ENCODE assay signal across 17 cellular contexts in genomic region chr4:111776546-111776945, GRCh38.
DNase-seq lines count a peak whose midpoint lies in the region; ATAC-seq, FAIRE-seq and TF ChIP-seq lines count a peak whose summit lies in the region.
"Had no signal": no experiment of that assay in that cellular context is flagged by ENCODE, and none has a peak within 500 bp of the region (broad histone marks: within the 10 kb centered on the region; RNA-seq: fewer than 3 reads in every experiment).

No MANE protein-coding gene starts in this region.

- H4K20me1 ChIP-seq in mammary epithelial cell (ENCODE audit: insufficient read depth, low read length): no peaks in the 10 kb centered on the region
- H4K20me1 ChIP-seq: BLaER1 treated with 17β-estradiol and CSF1 and Interleukin-3, amounts not matched to agents 10 nM and 100 nM had no signal

- no peak for TF ChIP-seq POLR2A in lower leg skin (IDR thresholded peaks at IDR 0.05)

- ATAC-seq in foreskin keratinocyte: peak; percentile 76
- ATAC-seq: HepG2 had no signal

- H3K4me3 ChIP-seq in mammary epithelial cell (replicated peaks in 1 of 3; ENCODE audit: insufficient read depth in 1 of 3, low read depth in 2 of 3, low read length in 3 of 3) (no peak overlapping the region), lower leg skin (ENCODE audit: low read depth, poor library complexity, severe bottlenecking) (no peak overlapping the region)
- H3K4me3 ChIP-seq: BLaER1 treated with 17β-estradiol and CSF1 and Interleukin-3, amounts not matched to agents 10 nM and 100 nM; SJSA1 had no signal

- H3K27me3 ChIP-seq in mammary epithelial cell (ENCODE audit: insufficient read depth, low read length): no peaks in the 10 kb centered on the region
- H3K27me3 ChIP-seq in foreskin keratinocyte: no peaks in the 10 kb centered on the region
- H3K27me3 ChIP-seq: BLaER1 treated with 17β-estradiol and CSF1 and Interleukin-3, amounts not matched to agents 10 nM and 100 nM had no signal

- CTCF ChIA-PET in MCF 10A (lab: Yijun Ruan, JAX) (interaction anchor here (0.6 kb wide), 1 partner anchor 30 kb away, joined by 3 read pairs; no protein-coding TSS in a partner anchor), mammary epithelial cell (lab: Charles Lee; ENCODE audit: low non-redundant PET) (no interaction called here)

- no peak overlapping the region for H3K27ac ChIP-seq in mammary epithelial cell (ENCODE audit: insufficient read depth, low read depth, low read length)
- peak overlapping the region; percentile 24 for H3K27ac ChIP-seq in foreskin keratinocyte
- H3K27ac ChIP-seq: 22Rv1; BLaER1 treated with 17β-estradiol and CSF1 and Interleukin-3, amounts not matched to agents 10 nM and 100 nM; KMS-11; SJSA1 had no signal

- POLR2A ChIA-PET in MCF 10A (lab: Yijun Ruan, JAX): no interaction called here

- H3K27ac Mint-ChIP-seq in MCF 10A (ENCODE audit: low read depth, unreplicated experiment): no peak overlapping the region

- H3K4me1 ChIP-seq in mammary epithelial cell (ENCODE audit: insufficient read depth, low read length) (peaks cover 5% of the 10 kb centered on the region), foreskin keratinocyte (peaks cover 20% of the 10 kb centered on the region)
- H3K4me1 ChIP-seq: BLaER1 treated with 17β-estradiol and CSF1 and Interleukin-3, amounts not matched to agents 10 nM and 100 nM; SJSA1 had no signal

- no peak overlapping the region for H3K9ac ChIP-seq in mammary epithelial cell (ENCODE audit: insufficient read depth, low read length)
- H3K9ac ChIP-seq: BLaER1 treated with 17β-estradiol and CSF1 and Interleukin-3, amounts not matched to agents 10 nM and 100 nM; KMS-11 had no signal

- no peaks in the 10 kb centered on the region for H3K9me3 ChIP-seq in mammary epithelial cell (replicated peaks; ENCODE audit: insufficient read depth, low read length)
- H3K9me3 ChIP-seq: BLaER1 treated with 17β-estradiol and CSF1 and Interleukin-3, amounts not matched to agents 10 nM and 100 nM; SJSA1 had no signal

- WGBS in mammary epithelial cell (ENCODE audit: low coverage, missing lambda C conversion rate): 60% methylated on average over 1 of the region's 1 CpG
- 50 to 54% methylated on average over 1 of the region's 1 CpG for WGBS in lower leg skin, 2 donors

- intact Hi-C loops in MCF 10A (cut with micrococcal nuclease) (no loop called here), mammary epithelial cell (cut with micrococcal nuclease) (no loop called here), lower leg skin (cut with DNase I; ENCODE audit: low total_unique reads) (no loop called here)

- H3K79me2 ChIP-seq in mammary epithelial cell (ENCODE audit: insufficient read depth, low read length): no peaks in the 10 kb centered on the region

- no peak overlapping the region for H3K4me3 Mint-ChIP-seq in MCF 10A (ENCODE audit: unreplicated experiment)

- dilution Hi-C loops in mammary epithelial cell (cut with HindIII; ENCODE audit: low sequenced_read_pairs): no loop called here

- H3K27me3 Mint-ChIP-seq in MCF 10A (ENCODE audit: insufficient read depth, unreplicated experiment): peaks cover 54% of the 10 kb centered on the region

- FAIRE-seq in urothelium cell line (lab: Jason Lieb, UNC): no peak
- FAIRE-seq: HepG2 had no signal

- H2AFZ ChIP-seq in mammary epithelial cell (ENCODE audit: low read depth, low read length): no peak overlapping the region

- H3K9me3 Mint-ChIP-seq in MCF 10A (ENCODE audit: unreplicated experiment): no peaks in the 10 kb centered on the region

- H3K36me3 Mint-ChIP-seq in MCF 10A (ENCODE audit: insufficient read depth, unreplicated experiment): no peaks in the 10 kb centered on the region

- in situ Hi-C loops in mammary epithelial cell (cut with MboI; ENCODE audit: low sequenced_read_pairs in 2 of 2): no loop called here

- peaks cover 7% of the 10 kb centered on the region for H3K4me1 Mint-ChIP-seq in MCF 10A (ENCODE audit: insufficient read depth, unreplicated experiment)

- no peaks in the 10 kb centered on the region for H3K36me3 ChIP-seq in mammary epithelial cell (ENCODE audit: insufficient read depth, low read length)
- H3K36me3 ChIP-seq: BLaER1 treated with 17β-estradiol and CSF1 and Interleukin-3, amounts not matched to agents 10 nM and 100 nM; SJSA1 had no signal

- TF ChIP-seq CTCF in MCF 10A (IDR thresholded peaks at IDR 0.05; ENCODE audit: unreplicated experiment) (no peak), mammary epithelial cell (conservative IDR thresholded peaks at IDR 0.05 in 1 of 2, IDR thresholded peaks at IDR 0.05 in 1 of 2; ENCODE audit: extremely low read depth in 1 of 2, insufficient read depth in 1 of 2, low read depth in 1 of 2, low read length in 2 of 2) (no peak), foreskin keratinocyte (conservative IDR thresholded peaks at IDR 0.05) (no peak), lower leg skin (IDR thresholded peaks at IDR 0.05) (no peak)

- DNase-seq in MCF 10A (ENCODE audit: unreplicated experiment): peak; percentile 11
- DNase-seq in mammary epithelial cell: no peak
- DNase-seq in OCI-M1 (lab: John Stamatoyannopoulos, UW): peak; percentile 4
- DNase-seq in foreskin keratinocyte: peak; percentile 39 to 62
- peak; percentile 14 for DNase-seq in urothelium cell line (ENCODE audit: low spot score)
- DNase-seq in LoVo (ENCODE audit: low spot score): no peak
- no peak for DNase-seq in NOMO-1 (lab: John Stamatoyannopoulos, UW; ENCODE audit: unreplicated experiment in 2 of 2)
- no peak for DNase-seq in lower leg skin (ENCODE audit: low spot score in 2 of 2)
- DNase-seq: DMS53, GDM1, NCI-H2029 treated with DMSO at 0.1 percent for 48 hours, NCI-H510A treated with DMSO at 0.1 percent for 48 hours had no signal

- BruUV-seq in MCF 10A (replicated peaks; lab: Mats Ljungman, UMichigan) (no TSS peak), mammary epithelial cell (replicated peaks; lab: Mats Ljungman, UMichigan) (no TSS peak)

- H3K4me2 ChIP-seq in mammary epithelial cell (ENCODE audit: insufficient read depth, low read depth, low read length): no peak overlapping the region
- H3K4me2 ChIP-seq: BLaER1 treated with 17β-estradiol and CSF1 and Interleukin-3, amounts not matched to agents 10 nM and 100 nM; KMS-11 had no signal

Comparison
In these comparisons a context has a peak if more than half of its experiments do, and no peak if none do; other contexts are left out.
1. DNase-seq: peak in MCF 10A (single experiment), OCI-M1 (single experiment), foreskin keratinocyte (2 of 2) and urothelium cell line (single experiment); none in mammary epithelial cell (single experiment), LoVo (single experiment), NOMO-1 (0 of 2) and lower leg skin (0 of 2).